ENCODE assay signal across 20 cellular contexts in genomic region chr1:179177614-179178013, GRCh38. TPM values are rescaled to one million over a fixed set of nuclear protein-coding genes. Genes with fewer than 3 reads are reported as not detected.
DNase-seq lines count a peak whose midpoint lies in the region; ATAC-seq and TF ChIP-seq lines count a peak whose summit lies in the region.
"Had no signal": no experiment of that assay in that cellular context is flagged by ENCODE, and none has a peak within 500 bp of the region (broad histone marks: within the 10 kb centered on the region; RNA-seq: fewer than 3 reads in every experiment).

No MANE protein-coding gene starts in this region.

- peak; percentile 29; the same call in 2 of the 3 replicates for ATAC-seq in SK-N-SH treated with all-trans-retinoic acid at 6 μM for 48 hours
- ATAC-seq in GM18505 (IDR thresholded peaks at IDR 0.05; ENCODE audit: unreplicated experiment): no peak
- ATAC-seq: K562 had no signal

- no peak for TF ChIP-seq EP300 in esophagus muscularis mucosa (IDR thresholded peaks at IDR 0.05)
- no peak for TF ChIP-seq EP300 in sigmoid colon (IDR thresholded peaks at IDR 0.05)

- H3K4me3 ChIP-seq in ACC112 (ENCODE audit: low read depth, low read length): no peak overlapping the region
- no peak overlapping the region for H3K4me3 ChIP-seq in esophagus muscularis mucosa
- H3K4me3 ChIP-seq in sigmoid colon: no peak overlapping the region
- H3K4me3 ChIP-seq: K562 had no signal

- DNase-seq in esophagus muscularis mucosa (ENCODE audit: extremely low spot score): no peak
- DNase-seq in sigmoid colon: no peak
- DNase-seq in putamen (ENCODE audit: low spot score): no peak
- DNase-seq in erythroblast (lab: John Stamatoyannopoulos, UW): no peak
- DNase-seq in stimulated activated naive CD4-positive, alpha-beta T cell treated with Interleukin-2 at 50 U/mL for 16 hours (lab: John Stamatoyannopoulos, UW): no peak
- DNase-seq: DMS53; GDM1; H7; NCI-H1092; NCI-H1436; NCI-H187 treated with DMSO at 0.1 percent for 48 hours; NCI-H2107; NCI-H2227 treated with DMSO at 0.1 percent for 48 hours; NCI-H510A; NK-92 treated with Interleukin-12 subunit alpha and Interleukin-12 subunit beta, amount 100 ng/mL, for 24 hours; SIG-M5 had no signal

- no peak for TF ChIP-seq CTCF in esophagus muscularis mucosa (IDR thresholded peaks at IDR 0.05)
- TF ChIP-seq CTCF in sigmoid colon (IDR thresholded peaks at IDR 0.05): no peak

- TF ChIP-seq POLR2A in esophagus muscularis mucosa (IDR thresholded peaks at IDR 0.05; ENCODE audit: low read depth) (no peak), sigmoid colon (IDR thresholded peaks at IDR 0.05) (no peak), erythroblast (IDR thresholded peaks at IDR 0.05; ENCODE audit: low read length) (no peak), GM18505 (IDR thresholded peaks at IDR 0.05; ENCODE audit: borderline replicate concordance, extremely low read depth, insufficient read depth, insufficient read length) (no peak)

- peak overlapping the region; percentile 31; the same call in 1 of the 2 replicates for H3K27ac ChIP-seq in ACC112 (ENCODE audit: low read depth, low read length)
- H3K27ac ChIP-seq in esophagus muscularis mucosa (replicated peaks in 1 of 4): peak overlapping the region; percentile 11 to 75 (median 26)
- H3K27ac ChIP-seq in sigmoid colon: peak overlapping the region in 3 of 4 donors; percentile 24 to 69 (median 66)

- no peak overlapping the region for H2AFZ ChIP-seq in ACC112 (ENCODE audit: low read length, unreplicated experiment)

- H3K79me2 ChIP-seq in ACC112 (ENCODE audit: control insufficient read depth, insufficient read depth, low read length, unreplicated experiment): peaks cover 30% of the 10 kb centered on the region

- intact Hi-C loops in esophagus muscularis mucosa (cut with DNase I): loop anchor here (5.0 kb wide), 1 partner anchor 35 kb away; no protein-coding TSS in a partner anchor
- intact Hi-C loops in sigmoid colon (cut with DNase I): loop anchor here (5.0 kb wide), 1 partner anchor 55 kb away; no protein-coding TSS in a partner anchor

- 98% methylated on average over 2 of the region's 2 CpGs for WGBS in esophagus muscularis mucosa
- 96% methylated on average over 2 of the region's 2 CpGs for WGBS in sigmoid colon, 2 donors

- no peaks in the 10 kb centered on the region for H3K27me3 ChIP-seq in ACC112 (ENCODE audit: insufficient read depth, low read length)
- no peaks in the 10 kb centered on the region for H3K27me3 ChIP-seq in esophagus muscularis mucosa
- no peaks in the 10 kb centered on the region for H3K27me3 ChIP-seq in sigmoid colon

- H3K36me3 ChIP-seq in ACC112 (ENCODE audit: insufficient read depth, low read length): no peaks in the 10 kb centered on the region
- no peaks in the 10 kb centered on the region for H3K36me3 ChIP-seq in esophagus muscularis mucosa
- no peaks in the 10 kb centered on the region for H3K36me3 ChIP-seq in sigmoid colon

- H3K4me1 ChIP-seq in ACC112 (ENCODE audit: control insufficient read depth, insufficient read depth, low read length, unreplicated experiment) (peaks cover 40% of the 10 kb centered on the region), esophagus muscularis mucosa (peaks cover 30 to 57% (median 51%) of the 10 kb centered on the region in 4 donors), sigmoid colon (peaks cover 0 to 53% (median 47%) of the 10 kb centered on the region in 4 donors)

- H3K9me3 ChIP-seq in esophagus muscularis mucosa: no peaks in the 10 kb centered on the region
- no peaks in the 10 kb centered on the region for H3K9me3 ChIP-seq in sigmoid colon

TF ChIP-seq in SK-N-SH treated with all-trans-retinoic acid at 6 μM for 48 hours, 23 proteins besides CTCF, POLR2A, EP300 and RAD21:
- TF ChIP-seq ZNF8 (CRISPR knock-in tag; IDR thresholded peaks at IDR 0.05): no peak
- no peak for TF ChIP-seq SNAI2 (CRISPR knock-in tag; IDR thresholded peaks at IDR 0.05)
- no peak for TF ChIP-seq TSHZ2 (CRISPR knock-in tag; IDR thresholded peaks at IDR 0.05)
- no peak for TF ChIP-seq ARNTL (CRISPR knock-in tag; IDR thresholded peaks at IDR 0.05; ENCODE audit: borderline replicate concordance, low read depth)
- TF ChIP-seq RARB (CRISPR knock-in tag; IDR thresholded peaks at IDR 0.05): no peak
- no peak for TF ChIP-seq CSDC2 (CRISPR knock-in tag; IDR thresholded peaks at IDR 0.05)

RNA-seq across cellular contexts. Expression of gene ABL2, which starts 51.9 kb away (rescaled TPM):
- 10 to 100 TPM; 12.9 to 37.3 (median 15.6) TPM for total RNA-seq in esophagus muscularis mucosa
- total RNA-seq in sigmoid colon: 10 to 100 TPM; 10.3 to 32.6 (median 15.0) TPM
- 1 to 10 TPM; 1.2 to 4.4 (median 1.6) TPM for polyA plus RNA-seq in sigmoid colon
